ENCODE assay signal across 8 cellular contexts in the genomic region with DNA sequence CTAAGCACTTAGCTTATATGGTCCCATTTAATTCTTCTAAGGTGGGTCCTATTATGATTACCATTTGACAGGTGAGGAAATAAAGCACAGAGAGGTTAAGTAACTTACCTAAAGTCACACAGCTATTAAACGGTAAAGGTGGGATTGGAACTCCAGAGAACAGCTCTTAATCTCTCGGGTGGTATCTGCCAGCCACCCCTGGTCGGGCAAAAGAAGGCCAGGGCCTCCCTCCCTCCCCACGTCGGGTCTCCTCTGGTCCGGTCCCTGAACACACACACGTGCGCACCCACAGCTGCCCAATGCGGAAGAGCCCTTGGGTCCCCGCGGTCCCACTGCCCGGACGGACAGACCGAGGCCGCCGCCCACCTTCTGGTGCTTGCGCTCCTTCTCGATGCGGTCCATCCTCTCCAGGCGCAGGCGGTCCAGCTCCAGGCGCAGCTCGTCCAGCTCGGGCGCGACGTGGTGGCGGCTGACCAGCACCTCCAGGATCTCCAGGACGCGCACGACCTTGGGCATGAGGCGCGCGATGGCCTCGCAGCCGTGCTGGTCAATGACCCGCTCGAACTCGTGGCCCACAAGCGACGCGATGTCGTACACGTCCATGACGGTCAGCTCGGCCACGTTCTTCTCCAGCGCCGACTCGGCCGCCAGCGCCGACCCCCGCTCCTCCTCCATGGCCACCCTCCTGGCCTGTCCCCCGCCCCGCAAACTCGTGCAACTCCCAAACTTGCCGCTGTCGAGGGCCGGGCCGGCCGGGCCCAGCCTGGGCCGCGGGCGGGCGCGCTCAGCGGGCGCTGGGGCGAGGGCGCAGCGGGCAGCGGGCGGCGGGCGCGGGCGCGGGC. TPM values are rescaled to one million over a fixed set of nuclear protein-coding genes. Genes with fewer than 3 reads are reported as not detected.
DNase-seq lines count a peak whose midpoint lies in the region; ATAC-seq and TF ChIP-seq lines count a peak whose summit lies in the region.

No MANE protein-coding gene starts in this region.

- no peaks in the 10 kb centered on the region for H3K36me3 Mint-ChIP-seq in stimulated activated memory B cell treated with anti-CD40 and anti-IgM and Interleukin-4, amounts not matched to agents 10 μg/mL and 1 μg/mL and 100 μg/mL, for 72 hours

- H3K4me1 ChIP-seq in SJCRH30, result 0 out of 2 replicates have a peak, but pooled peaks cover 2% of the 10 kb centered on the region

- peak; percentile 33 for ATAC-seq in GM19351 (IDR thresholded peaks at IDR 0.05; ENCODE audit: unreplicated experiment)
- peak; percentile 51 for ATAC-seq in stimulated activated memory B cell treated with anti-CD40 and anti-IgM and Interleukin-4, amounts not matched to agents 10 μg/mL and 1 μg/mL and 100 μg/mL, for 72 hours

- no peaks in the 10 kb centered on the region for H3K27me3 ChIP-seq in SJCRH30

- no peaks in the 10 kb centered on the region for H3K9me3 ChIP-seq in SJCRH30 (replicated peaks)

- peak overlapping the region; percentile 70 for H3K27ac ChIP-seq in 22Rv1
- H3K27ac ChIP-seq in SJCRH30, result peak overlapping the region; percentile 35
- H3K27ac ChIP-seq in coronary artery, result peak overlapping the region; percentile 68 to 94

- H3K4me3 Mint-ChIP-seq in stimulated activated memory B cell treated with anti-CD40 and anti-IgM and Interleukin-4, amounts not matched to agents 10 μg/mL and 1 μg/mL and 100 μg/mL, for 72 hours, result peak overlapping the region; percentile 69

- peak overlapping the region; percentile 48 for H3K27ac Mint-ChIP-seq in stimulated activated memory B cell treated with anti-CD40 and anti-IgM and Interleukin-4, amounts not matched to agents 10 μg/mL and 1 μg/mL and 100 μg/mL, for 72 hours

- peak overlapping the region; percentile 89 for H3K4me3 ChIP-seq in SJCRH30
- peak overlapping the region; percentile 86 for H3K4me3 ChIP-seq in coronary artery

- no peak for TF ChIP-seq CTCF in 22Rv1 (IDR thresholded peaks at IDR 0.05)
- TF ChIP-seq CTCF in coronary artery (IDR thresholded peaks at IDR 0.05), result no peak

- H3K9me3 Mint-ChIP-seq in stimulated activated memory B cell treated with anti-CD40 and anti-IgM and Interleukin-4, amounts not matched to agents 10 μg/mL and 1 μg/mL and 100 μg/mL, for 72 hours, result no peaks in the 10 kb centered on the region

- H3K36me3 ChIP-seq in SJCRH30, result no peaks in the 10 kb centered on the region

- H3K4me1 Mint-ChIP-seq in stimulated activated memory B cell treated with anti-CD40 and anti-IgM and Interleukin-4, amounts not matched to agents 10 μg/mL and 1 μg/mL and 100 μg/mL, for 72 hours, result peaks cover 17% of the 10 kb centered on the region

- DNase-seq in SJCRH30 (peak; percentile 46 to 54), coronary artery (ENCODE audit: low spot score) (no peak), kidney tubule cell (ENCODE audit: low spot score) (peak; percentile 48), NCI-H2171 treated with DMSO at 0.1 percent for 48 hours (lab: John Stamatoyannopoulos, UW) (no peak), NCI-H524 treated with DMSO at 0.1 percent for 48 hours (lab: John Stamatoyannopoulos, UW) (no peak)

- H3K27me3 Mint-ChIP-seq in stimulated activated memory B cell treated with anti-CD40 and anti-IgM and Interleukin-4, amounts not matched to agents 10 μg/mL and 1 μg/mL and 100 μg/mL, for 72 hours, result no peaks in the 10 kb centered on the region

RNA-seq across cellular contexts. Expression of gene RILPL1, which starts 0.5 kb away (rescaled TPM):
- total RNA-seq in SJCRH30 (2014; rRNA removed; shearing (Covaris generic)), result 6.8 and 8.5 TPM in 2 replicates

RNA-seq across cellular contexts. Expression of gene TMED2, which starts 51.3 kb away (rescaled TPM):
- 196 and 211 TPM in 2 replicates for total RNA-seq in SJCRH30 (2014; rRNA removed; shearing (Covaris generic))

Comparison
In these comparisons a context has a peak if more than half of its experiments do, and no peak if none do; other contexts are left out.
1. DNase-seq: peak in SJCRH30 (2 of 2) and kidney tubule cell (single experiment); none in coronary artery (single experiment), NCI-H2171 treated with DMSO at 0.1 percent for 48 hours (single experiment) and NCI-H524 treated with DMSO at 0.1 percent for 48 hours (single experiment).
2. Peak in every context shown above with its lines, with median percentiles within 50 percentile points of each other: H3K27ac ChIP-seq.